ENCODE assay signal across 27 cellular contexts in genomic region chr6:123972600-123973294, GRCh38.
"Had no signal": no experiment of that assay in that cellular context is flagged by ENCODE, and none has a peak within 500 bp of the region (broad histone marks: within the 10 kb centered on the region; RNA-seq: fewer than 3 reads in every experiment).

No MANE protein-coding gene starts in this region.

- H3K36me3 Mint-ChIP-seq: activated naive CD4-positive, alpha-beta T cell treated with anti-CD3 and anti-CD28 coated beads, Interleukin-2, amount 10 ng/mL, durations not matched to agents 7 days and 5 days; activated naive CD4-positive, alpha-beta T cell treated with anti-CD3 and anti-CD28 coated beads, Interleukin-2, amount 50 U/mL, for 72 hours; activated naive CD8-positive, alpha-beta T cell treated with anti-CD3 and anti-CD28 coated beads, Interleukin-2, amount 10 ng/mL, durations not matched to agents 7 days and 5 days; brain; T-cell had no signal

- H3K27ac Mint-ChIP-seq: activated CD4-positive, alpha-beta memory T cell treated with anti-CD3 and anti-CD28 coated beads, Interleukin-2, amount 10 ng/mL, durations not matched to agents 7 days and 5 days; activated CD4-positive, alpha-beta T cell treated with anti-CD3 and anti-CD28 coated beads, Interleukin-2, amount 10 ng/mL, durations not matched to agents 7 days and 5 days; activated naive CD4-positive, alpha-beta T cell treated with anti-CD3 and anti-CD28 coated beads, Interleukin-2, amount 10 ng/mL, durations not matched to agents 7 days and 5 days; activated naive CD4-positive, alpha-beta T cell treated with anti-CD3 and anti-CD28 coated beads, Interleukin-2, amount 50 U/mL, for 72 hours; activated naive CD8-positive, alpha-beta T cell treated with anti-CD3 and anti-CD28 coated beads, Interleukin-2, amount 10 ng/mL, durations not matched to agents 7 days and 5 days; activated T-cell treated with anti-CD3 and anti-CD28 coated beads, Interleukin-2, amount 50 U/mL, for 24 hours; activated T-cell treated with anti-CD3 and anti-CD28 coated beads, Interleukin-2, amount 50 U/mL, for 72 hours; brain; dendritic cell treated with granulocyte-macrophage colony-stimulating factor and Interleukin-4, amounts not matched to agents 40 ng/mL and 50 ng/mL, for 4 days; endodermal cell; T-cell; T-helper 1 cell treated with Interleukin-12 subunit alpha and Interleukin-12 subunit beta and Interleukin-4 antibody, amounts not matched to agents 30 μg/mL and 1 μg/mL, for 36 hours; T-helper 2 cell treated with Interferon-gamma antibody and Interleukin-4, amounts not matched to agents 5 μg/mL and 100 μg/mL, for 36 hours had no signal

- DNase-seq: activated CD4-positive, alpha-beta memory T cell treated with anti-CD3 and anti-CD28 coated beads, Interleukin-2, amount 10 ng/mL, durations not matched to agents 7 days and 5 days; activated CD4-positive, alpha-beta T cell treated with anti-CD3 and anti-CD28 coated beads for 1 hour; activated CD4-positive, alpha-beta T cell treated with anti-CD3 and anti-CD28 coated beads for 4 hours; activated CD4-positive, alpha-beta T cell treated with anti-CD3 and anti-CD28 coated beads, Interleukin-2, amount 10 ng/mL, durations not matched to agents 7 days and 5 days; activated CD4-positive, alpha-beta T cell treated with anti-CD3 and anti-CD28 coated beads, Interleukin-2, amount 50 U/mL, for 4 hours; activated CD8-positive, alpha-beta memory T cell treated with anti-CD3 and anti-CD28 coated beads, Interleukin-2, amount 50 U/mL, for 48 hours; activated gamma-delta T cell; activated naive CD4-positive, alpha-beta T cell; activated naive CD4-positive, alpha-beta T cell treated with anti-CD3 and anti-CD28 coated beads, Interleukin-2, amount 10 ng/mL, durations not matched to agents 7 days and 5 days; activated naive CD8-positive, alpha-beta T cell treated with anti-CD3 and anti-CD28 coated beads, Interleukin-2, amount 10 ng/mL, durations not matched to agents 7 days and 5 days; activated T-cell treated with anti-CD3 and anti-CD28 coated beads for 4 hours; activated T-cell treated with anti-CD3 and anti-CD28 coated beads, Interleukin-2, amount 50 U/mL, for 24 hours; activated T-cell treated with anti-CD3 and anti-CD28 coated beads, Interleukin-2, amount 50 U/mL, for 72 hours; dorsolateral prefrontal cortex; effector memory CD4-positive, alpha-beta T cell; endodermal cell; foreskin fibroblast; head of caudate nucleus; T-cell had no signal

- H3K27me3 Mint-ChIP-seq: activated CD4-positive, alpha-beta memory T cell treated with anti-CD3 and anti-CD28 coated beads, Interleukin-2, amount 10 ng/mL, durations not matched to agents 7 days and 5 days; activated CD4-positive, alpha-beta T cell treated with anti-CD3 and anti-CD28 coated beads, Interleukin-2, amount 10 ng/mL, durations not matched to agents 7 days and 5 days; activated naive CD4-positive, alpha-beta T cell treated with anti-CD3 and anti-CD28 coated beads, Interleukin-2, amount 10 ng/mL, durations not matched to agents 7 days and 5 days; activated naive CD8-positive, alpha-beta T cell treated with anti-CD3 and anti-CD28 coated beads, Interleukin-2, amount 10 ng/mL, durations not matched to agents 7 days and 5 days; activated T-cell treated with anti-CD3 and anti-CD28 coated beads, Interleukin-2, amount 50 U/mL, for 24 hours; brain; central memory CD8-positive, alpha-beta T cell; dendritic cell treated with granulocyte-macrophage colony-stimulating factor and Interleukin-4, amounts not matched to agents 40 ng/mL and 50 ng/mL, for 4 days; T-cell had no signal

- ATAC-seq: activated naive CD4-positive, alpha-beta T cell treated with anti-CD3 and anti-CD28 coated beads, Interleukin-2, amount 50 U/mL, for 72 hours; activated T-cell treated with anti-CD3 and anti-CD28 coated beads, Interleukin-2, amount 50 U/mL, for 72 hours; esophagus mucosa; T-cell had no signal

- H3K9me3 Mint-ChIP-seq: activated CD4-positive, alpha-beta memory T cell treated with anti-CD3 and anti-CD28 coated beads, Interleukin-2, amount 10 ng/mL, durations not matched to agents 7 days and 5 days; activated CD4-positive, alpha-beta T cell treated with anti-CD3 and anti-CD28 coated beads, Interleukin-2, amount 10 ng/mL, durations not matched to agents 7 days and 5 days; activated naive CD4-positive, alpha-beta T cell treated with anti-CD3 and anti-CD28 coated beads, Interleukin-2, amount 50 U/mL, for 72 hours; activated naive CD8-positive, alpha-beta T cell treated with anti-CD3 and anti-CD28 coated beads, Interleukin-2, amount 10 ng/mL, durations not matched to agents 7 days and 5 days; activated T-cell treated with anti-CD3 and anti-CD28 coated beads, Interleukin-2, amount 50 U/mL, for 24 hours; dendritic cell treated with granulocyte-macrophage colony-stimulating factor and Interleukin-4, amounts not matched to agents 40 ng/mL and 50 ng/mL, for 4 days; endodermal cell; T-helper 1 cell treated with Interleukin-12 subunit alpha and Interleukin-12 subunit beta and Interleukin-4 antibody, amounts not matched to agents 30 μg/mL and 1 μg/mL, for 36 hours; T-helper 2 cell treated with Interferon-gamma antibody and Interleukin-4, amounts not matched to agents 5 μg/mL and 100 μg/mL, for 36 hours had no signal

- H3K4me3 Mint-ChIP-seq: activated CD4-positive, alpha-beta memory T cell treated with anti-CD3 and anti-CD28 coated beads, Interleukin-2, amount 10 ng/mL, durations not matched to agents 7 days and 5 days; activated CD4-positive, alpha-beta T cell treated with anti-CD3 and anti-CD28 coated beads, Interleukin-2, amount 10 ng/mL, durations not matched to agents 7 days and 5 days; activated naive CD4-positive, alpha-beta T cell treated with anti-CD3 and anti-CD28 coated beads, Interleukin-2, amount 10 ng/mL, durations not matched to agents 7 days and 5 days; activated naive CD8-positive, alpha-beta T cell treated with anti-CD3 and anti-CD28 coated beads, Interleukin-2, amount 10 ng/mL, durations not matched to agents 7 days and 5 days; activated T-cell treated with anti-CD3 and anti-CD28 coated beads, Interleukin-2, amount 50 U/mL, for 24 hours; activated T-cell treated with anti-CD3 and anti-CD28 coated beads, Interleukin-2, amount 50 U/mL, for 72 hours; brain; central memory CD8-positive, alpha-beta T cell; dendritic cell treated with granulocyte-macrophage colony-stimulating factor and Interleukin-4, amounts not matched to agents 40 ng/mL and 50 ng/mL, for 4 days; endodermal cell; T-cell; T-helper 1 cell treated with Interleukin-12 subunit alpha and Interleukin-12 subunit beta and Interleukin-4 antibody, amounts not matched to agents 30 μg/mL and 1 μg/mL, for 36 hours; T-helper 2 cell treated with Interferon-gamma antibody and Interleukin-4, amounts not matched to agents 5 μg/mL and 100 μg/mL, for 36 hours had no signal

- H3K4me1 Mint-ChIP-seq: activated CD4-positive, alpha-beta memory T cell treated with anti-CD3 and anti-CD28 coated beads, Interleukin-2, amount 10 ng/mL, durations not matched to agents 7 days and 5 days; activated CD4-positive, alpha-beta T cell treated with anti-CD3 and anti-CD28 coated beads, Interleukin-2, amount 10 ng/mL, durations not matched to agents 7 days and 5 days; activated naive CD4-positive, alpha-beta T cell treated with anti-CD3 and anti-CD28 coated beads, Interleukin-2, amount 10 ng/mL, durations not matched to agents 7 days and 5 days; activated naive CD8-positive, alpha-beta T cell treated with anti-CD3 and anti-CD28 coated beads, Interleukin-2, amount 10 ng/mL, durations not matched to agents 7 days and 5 days; central memory CD8-positive, alpha-beta T cell; endodermal cell; T-cell had no signal

- H3K9me3 ChIP-seq: ascending aorta had no signal
